In genomic region chr1:207826557-207827487, GRCh38 we compare ENCODE assay signal across 1 cellular context.
TF ChIP-seq lines count a peak whose summit lies in the region.

No MANE protein-coding gene starts in this region.

TF ChIP-seq in HepG2, 621 proteins besides CTCF, POLR2A, EP300 and RAD21 (continued from another document and continues in another):
- TF ChIP-seq HHEX (CRISPR knock-in tag; IDR thresholded peaks at IDR 0.05) = no peak
- TF ChIP-seq ZNF337 (CRISPR knock-in tag; IDR thresholded peaks at IDR 0.05; ENCODE audit: borderline replicate concordance, low read depth) = no peak
- no peak for TF ChIP-seq GRHL1 (CRISPR knock-in tag; conservative IDR thresholded peaks at IDR 0.05)
- TF ChIP-seq ZNF740 (CRISPR knock-in tag; IDR thresholded peaks at IDR 0.05) = no peak
- TF ChIP-seq ZNF280D (CRISPR knock-in tag; IDR thresholded peaks at IDR 0.05) = no peak
- no peak for TF ChIP-seq ZNF788 (CRISPR knock-in tag; IDR thresholded peaks at IDR 0.05; ENCODE audit: borderline replicate concordance)
- TF ChIP-seq ZNF619 (CRISPR knock-in tag; IDR thresholded peaks at IDR 0.05) = no peak
- no peak for TF ChIP-seq ZNF501 (CRISPR knock-in tag; IDR thresholded peaks at IDR 0.05)
- no peak for TF ChIP-seq TFDP1 (CRISPR knock-in tag; IDR thresholded peaks at IDR 0.05; ENCODE audit: borderline replicate concordance)
- TF ChIP-seq ZHX1 (CRISPR knock-in tag; IDR thresholded peaks at IDR 0.05; ENCODE audit: low read depth) = no peak
- no peak for TF ChIP-seq ZNF383 (CRISPR knock-in tag; IDR thresholded peaks at IDR 0.05; ENCODE audit: borderline replicate concordance)
- TF ChIP-seq FOSL2 (CRISPR knock-in tag; IDR thresholded peaks at IDR 0.05) = no peak
- no peak for TF ChIP-seq YEATS2 (CRISPR knock-in tag; IDR thresholded peaks at IDR 0.05; ENCODE audit: borderline replicate concordance)
- TF ChIP-seq ZKSCAN8 (CRISPR knock-in tag; IDR thresholded peaks at IDR 0.05; ENCODE audit: borderline replicate concordance) = no peak
- no peak for TF ChIP-seq GABPA (IDR thresholded peaks at IDR 0.05; ENCODE audit: low read depth, low read length)
- TF ChIP-seq GABPA (CRISPR knock-in tag; IDR thresholded peaks at IDR 0.05; ENCODE audit: low read depth) = peak; percentile 40; the same call in 1 of the 2 replicates
- TF ChIP-seq PHB2 (IDR thresholded peaks at IDR 0.05; ENCODE audit: partially characterized antibody) = no peak
- TF ChIP-seq PRDM4 (CRISPR knock-in tag; IDR thresholded peaks at IDR 0.05; ENCODE audit: borderline replicate concordance) = no peak
- no peak for TF ChIP-seq ZNF281 (CRISPR knock-in tag; IDR thresholded peaks at IDR 0.05; ENCODE audit: borderline replicate concordance)
- TF ChIP-seq MXD1 (CRISPR knock-in tag; IDR thresholded peaks at IDR 0.05) = no peak
- peak; percentile 29; the same call in 1 of the 2 replicates for TF ChIP-seq TCF7 (IDR thresholded peaks at IDR 0.05; ENCODE audit: low read depth)
- no peak for TF ChIP-seq SNAPC4 (CRISPR knock-in tag; IDR thresholded peaks at IDR 0.05)
- no peak for TF ChIP-seq ZFP1 (CRISPR knock-in tag; IDR thresholded peaks at IDR 0.05)
- TF ChIP-seq TEAD3 (CRISPR knock-in tag; optimal IDR thresholded peaks at IDR 0.05; ENCODE audit: borderline replicate concordance) = peak; percentile 83
- no peak for TF ChIP-seq KLF9 (CRISPR knock-in tag; IDR thresholded peaks at IDR 0.05; ENCODE audit: low read depth)
- TF ChIP-seq ZNF33A (CRISPR knock-in tag; IDR thresholded peaks at IDR 0.05; ENCODE audit: borderline replicate concordance) = no peak
- TF ChIP-seq ZNF607 (CRISPR knock-in tag; IDR thresholded peaks at IDR 0.05; ENCODE audit: borderline replicate concordance) = no peak
- TF ChIP-seq HOMEZ (CRISPR knock-in tag; IDR thresholded peaks at IDR 0.05; ENCODE audit: low read depth) = no peak
- no peak for TF ChIP-seq FUBP1 (CRISPR knock-in tag; IDR thresholded peaks at IDR 0.05; ENCODE audit: borderline replicate concordance)
